In genomic region chr11:1381793-1382425, GRCh38 we compare ENCODE assay signal across 13 cellular contexts. TPM values are rescaled to one million over a fixed set of nuclear protein-coding genes. Genes with fewer than 3 reads are reported as not detected.
DNase-seq lines count a peak whose midpoint lies in the region; ATAC-seq and TF ChIP-seq lines count a peak whose summit lies in the region.
"Had no signal": no experiment of that assay in that cellular context is flagged by ENCODE, and none has a peak within 500 bp of the region (broad histone marks: within the 10 kb centered on the region; RNA-seq: fewer than 3 reads in every experiment).

No MANE protein-coding gene starts in this region.

- POLR2A ChIA-PET in Caco-2 (lab: Charles Lee): interaction anchor here (0.5 kb wide), 1 partner anchor 55 kb away, joined by 3 read pairs; no protein-coding TSS in a partner anchor

- BruUV-seq in Caco-2 (replicated peaks; lab: Mats Ljungman, UMichigan): no TSS peak

- H3K4me1 ChIP-seq in Caco-2: no peaks in the 10 kb centered on the region

- H3K27me3 Mint-ChIP-seq in CD14-positive monocyte (ENCODE audit: low read depth in 3 of 3): peaks cover 51 to 66% (median 58%) of the 10 kb centered on the region in 3 donors
- H3K27me3 Mint-ChIP-seq in Caco-2 (ENCODE audit: insufficient read depth, unreplicated experiment): no peaks in the 10 kb centered on the region
- no peaks in the 10 kb centered on the region for H3K27me3 Mint-ChIP-seq in activated naive CD8-positive, alpha-beta T cell
- H3K27me3 Mint-ChIP-seq in mesothelial cell of epicardium (ENCODE audit: low read depth): peaks cover 45% of the 10 kb centered on the region

- H3K4me3 Mint-ChIP-seq in CD14-positive monocyte (peak overlapping the region in 1 of 2 donors; percentile 87), Caco-2 (ENCODE audit: unreplicated experiment) (peak overlapping the region; percentile 83), mesothelial cell of epicardium (peak overlapping the region; percentile 58)
- H3K4me3 Mint-ChIP-seq in activated naive CD8-positive, alpha-beta T cell: peak overlapping the region; percentile 56

- H3K4me1 Mint-ChIP-seq in CD14-positive monocyte (peaks cover 8% of the 10 kb centered on the region), Caco-2 (ENCODE audit: low read depth, unreplicated experiment) (no peaks in the 10 kb centered on the region), mesothelial cell of epicardium (peaks cover 1% of the 10 kb centered on the region)
- H3K4me1 Mint-ChIP-seq in activated naive CD8-positive, alpha-beta T cell (ENCODE audit: low read depth): peaks cover 11% of the 10 kb centered on the region

- no peaks in the 10 kb centered on the region for H3K27me3 ChIP-seq in Caco-2 (replicated peaks; ENCODE audit: control insufficient read depth, insufficient read depth, low read length)
- H3K27me3 ChIP-seq: vagina had no signal

- TF ChIP-seq CTCF in CD14-positive monocyte (IDR thresholded peaks at IDR 0.05) (no peak), Caco-2 (IDR thresholded peaks at IDR 0.05; ENCODE audit: insufficient read depth in 1 of 2, low read depth in 1 of 2, low read length in 1 of 2, severe bottlenecking in 1 of 2, unreplicated experiment in 1 of 2) (no peak), mesothelial cell of epicardium (IDR thresholded peaks at IDR 0.05; ENCODE audit: unreplicated experiment) (no peak)

- H3K27ac Mint-ChIP-seq in CD14-positive monocyte (peak overlapping the region in 3 of 7 donors; percentile 10 to 81 (median 48)), Caco-2 (ENCODE audit: unreplicated experiment) (no peak overlapping the region), mesothelial cell of epicardium (peak overlapping the region; percentile 7)
- H3K27ac Mint-ChIP-seq in activated naive CD8-positive, alpha-beta T cell: no peak overlapping the region

- H3K27ac ChIP-seq in caudate nucleus (ENCODE audit: low read depth, low read length): no peak overlapping the region
- H3K27ac ChIP-seq: GM23248, vagina had no signal

- H3K9me3 ChIP-seq in Caco-2: peaks cover 3% of the 10 kb centered on the region; the same call in 1 of the 2 replicates
- H3K9me3 ChIP-seq: stomach, vagina had no signal

- no peaks in the 10 kb centered on the region for H3K36me3 ChIP-seq in Caco-2 (ENCODE audit: control insufficient read depth, insufficient read depth, low read length)
- H3K36me3 ChIP-seq: stomach, vagina had no signal

- H3K9me3 Mint-ChIP-seq in CD14-positive monocyte: peaks cover 0 to 14% (median 2%) of the 10 kb centered on the region in 7 donors
- H3K9me3 Mint-ChIP-seq in Caco-2 (ENCODE audit: unreplicated experiment): peaks cover 9% of the 10 kb centered on the region
- no peaks in the 10 kb centered on the region for H3K9me3 Mint-ChIP-seq in activated naive CD8-positive, alpha-beta T cell (ENCODE audit: low read depth)
- peaks cover 5% of the 10 kb centered on the region for H3K9me3 Mint-ChIP-seq in mesothelial cell of epicardium

- no peak for ATAC-seq in HG03378 (IDR thresholded peaks at IDR 0.05; ENCODE audit: unreplicated experiment)

- intact Hi-C loops in CD14-positive monocyte (cut with micrococcal nuclease) (loop anchor here (2.0 to 10.0 kb wide), 4 partner anchors 47 to 687 kb away; partner anchors contain the start of genes TOLLIP (in 2 of the 2), DEAF1 (in 1 of the 2) and TMEM80 (in 1 of the 2)), Caco-2 (cut with micrococcal nuclease; ENCODE audit: unreplicated experiment) (no loop called here)

- DNase-seq in CD14-positive monocyte (ENCODE audit: low spot score): peak; percentile 43
- DNase-seq in Caco-2: no peak
- DNase-seq in mesothelial cell of epicardium (ENCODE audit: low spot score in 2 of 2, unreplicated experiment in 2 of 2): no peak
- no peak for DNase-seq in DMS79 (lab: John Stamatoyannopoulos, UW)
- DNase-seq in caudate nucleus (lab: John Stamatoyannopoulos, UW): no peak
- DNase-seq: DMS79 treated with DMSO at 0.1 percent for 48 hours, GM23248, NCI-H774, stomach, T1000 had no signal

- no peaks in the 10 kb centered on the region for H3K36me3 Mint-ChIP-seq in CD14-positive monocyte
- no peaks in the 10 kb centered on the region for H3K36me3 Mint-ChIP-seq in Caco-2 (ENCODE audit: insufficient read depth, unreplicated experiment)
- no peaks in the 10 kb centered on the region for H3K36me3 Mint-ChIP-seq in activated naive CD8-positive, alpha-beta T cell
- no peaks in the 10 kb centered on the region for H3K36me3 Mint-ChIP-seq in mesothelial cell of epicardium

- no peak overlapping the region for H3K4me3 ChIP-seq in Caco-2 (ENCODE audit: low read depth, low read length)

- CTCF ChIA-PET in Caco-2 (lab: Charles Lee): no interaction called here

RNA-seq across cellular contexts. Expression of gene BRSK2, which starts 7.8 kb away (rescaled TPM):
- polyA plus RNA-seq in CD14-positive monocyte: not detected
- total RNA-seq in Caco-2 (2022) (32.8 and 35.9 TPM in 2 replicates), mesothelial cell of epicardium (4.6 to 6.8 TPM (median 4.9 TPM) in 3 replicates)
- polyA plus RNA-seq: GM23248 had no signal
